Comparison of ENCODE assay signal across 1 cellular context in genomic region chr1:183633676-183634343, GRCh38.
A peak's percentile ranks its signal among the peaks of the same experiment; 100 is the strongest.
TF ChIP-seq lines count a peak whose summit lies in the region.

No MANE protein-coding gene starts in this region.

TF ChIP-seq in GM12878, 131 proteins besides CTCF, POLR2A, EP300 and RAD21:
- TF ChIP-seq MAX (IDR thresholded peaks at IDR 0.05; ENCODE audit: low read depth, low read length) (no peak), CBFB (IDR thresholded peaks at IDR 0.05; ENCODE audit: low read depth) (0 out of 2 replicates have a peak, but pooled peaks have one; percentile 20), SUZ12 (IDR thresholded peaks at IDR 0.05; ENCODE audit: unreplicated experiment) (no peak), FOXK2 (IDR thresholded peaks at IDR 0.05) (no peak), RUNX3 (IDR thresholded peaks at IDR 0.05; ENCODE audit: low read length) (peak; percentile 86), NFIC (IDR thresholded peaks at IDR 0.05; ENCODE audit: low read depth, low read length) (0 out of 2 replicates have a peak, but pooled peaks have one; percentile 34), SMAD5 (IDR thresholded peaks at IDR 0.05; ENCODE audit: low read depth) (no peak; the same call in 1 of the 2 replicates), PRDM15 (CRISPR knock-in tag; IDR thresholded peaks at IDR 0.05) (no peak), EGR1 (IDR thresholded peaks at IDR 0.05; ENCODE audit: borderline replicate concordance in 1 of 2, low read depth in 2 of 2, low read length in 2 of 2) (no peak), FOXM1 (IDR thresholded peaks at IDR 0.05; ENCODE audit: low read depth, low read length) (peak; percentile 27), RB1 (IDR thresholded peaks at IDR 0.05; ENCODE audit: borderline replicate concordance) (no peak), ATF2 (IDR thresholded peaks at IDR 0.05; ENCODE audit: low read length) (peak; percentile 47), POLR2AphosphoS5 (IDR thresholded peaks at IDR 0.05; ENCODE audit: low read length) (peak; percentile 77), MLLT1 (IDR thresholded peaks at IDR 0.05) (0 out of 2 replicates have a peak, but pooled peaks have one; percentile 26), RELB (IDR thresholded peaks at IDR 0.05; ENCODE audit: low read depth) (0 out of 2 replicates have a peak, but pooled peaks have one; percentile 18), MXI1 (IDR thresholded peaks at IDR 0.05; ENCODE audit: low read depth, low read length) (no peak; the same call in 1 of the 2 replicates), SMC3 (IDR thresholded peaks at IDR 0.05; ENCODE audit: borderline replicate concordance, low read length) (peak; percentile 1; the same call in 1 of the 2 replicates), ZNF217 (IDR thresholded peaks at IDR 0.05) (no peak), PKNOX1 (IDR thresholded peaks at IDR 0.05) (0 out of 2 replicates have a peak, but pooled peaks have one; percentile 19), POU2F2 (IDR thresholded peaks at IDR 0.05; ENCODE audit: borderline replicate concordance, low read depth, low read length) (peak; percentile 14; the same call in 1 of the 3 replicates), ZNF207 (IDR thresholded peaks at IDR 0.05; ENCODE audit: borderline replicate concordance) (peak; percentile 64; the same call in 1 of the 2 replicates), PML (IDR thresholded peaks at IDR 0.05; ENCODE audit: low read length) (no peak; the same call in 1 of the 2 replicates), SRF (IDR thresholded peaks at IDR 0.05; ENCODE audit: low read depth in 2 of 2, low read length in 2 of 2) (peak; percentile 76 to 98), CREB1 (IDR thresholded peaks at IDR 0.05; ENCODE audit: low read depth) (peak; percentile 7; the same call in 1 of the 2 replicates), KLF5 (IDR thresholded peaks at IDR 0.05; ENCODE audit: partially characterized antibody) (no peak), TARDBP (IDR thresholded peaks at IDR 0.05; ENCODE audit: borderline replicate concordance) (no peak), BRCA1 (IDR thresholded peaks at IDR 0.05; ENCODE audit: low read depth, low read length) (no peak), TAF1 (IDR thresholded peaks at IDR 0.05; ENCODE audit: borderline replicate concordance, low read depth, low read length) (peak; percentile 56; the same call in 1 of the 2 replicates)
